13 cellular contexts compared by ENCODE assay signal in genomic region chr15:68584704-68585573, GRCh38. TPM values are rescaled to one million over a fixed set of nuclear protein-coding genes. Genes with fewer than 3 reads are reported as not detected.
A peak's percentile ranks its signal among the peaks of the same experiment; 100 is the strongest.
DNase-seq lines count a peak whose midpoint lies in the region; ATAC-seq and FAIRE-seq lines count a peak whose summit lies in the region.
"Had no signal": no experiment of that assay in that cellular context is flagged by ENCODE, and none has a peak within 500 bp of the region (broad histone marks: within the 10 kb centered on the region; RNA-seq: fewer than 3 reads in every experiment).

No MANE protein-coding gene starts in this region.

- H3K27ac ChIP-seq in angular gyrus (ENCODE audit: low read depth, low read length) (peak overlapping the region; percentile 90), small intestine (ENCODE audit: low read depth in 1 of 2, low read length in 1 of 2) (no peak overlapping the region)
- H3K27ac ChIP-seq: cardiac muscle cell, right lobe of liver had no signal

- H3K36me3 ChIP-seq in small intestine (ENCODE audit: control insufficient read depth in 2 of 2, insufficient read depth in 2 of 2, low read length in 2 of 2), result no peaks in the 10 kb centered on the region
- H3K36me3 ChIP-seq: cardiac muscle cell, right lobe of liver, upper lobe of left lung had no signal

- H3K4me3 ChIP-seq in small intestine (ENCODE audit: low read depth in 1 of 2, low read length in 2 of 2), result no peak overlapping the region
- H3K4me3 ChIP-seq: cardiac muscle cell, right lobe of liver, upper lobe of left lung had no signal

- FAIRE-seq in small intestine (lab: Jason Lieb, UNC), result no peak

- DNase-seq in Right ventricle myocardium superior (no peak), left cardiac atrium (no peak), medulla oblongata (ENCODE audit: extremely low spot score) (peak; percentile 53), small intestine (no peak), NCI-H2196 (lab: John Stamatoyannopoulos, UW; ENCODE audit: unreplicated experiment) (no peak), cerebellar nuclear complex (lab: John Stamatoyannopoulos, UW) (no peak)
- no peak for DNase-seq in activated naive CD4-positive, alpha-beta T cell (lab: John Stamatoyannopoulos, UW)
- DNase-seq: activated CD4-positive, alpha-beta T cell treated with anti-CD3 and anti-CD28 coated beads, Interleukin-2, amount 10 ng/mL, durations not matched to agents 7 days and 5 days had no signal

- WGBS in small intestine, 3 donors, result 52 to 73% (median 66%) methylated on average over 13 of the region's 13 CpGs

- intact Hi-C loops in Right ventricle myocardium superior (cut with DNase I) (no loop called here), left cardiac atrium (cut with DNase I) (no loop called here)

- no peaks in the 10 kb centered on the region for H3K27me3 ChIP-seq in small intestine (ENCODE audit: control insufficient read depth in 2 of 2, insufficient read depth in 2 of 2, low read length in 2 of 2)
- H3K27me3 ChIP-seq: cardiac muscle cell, right lobe of liver, upper lobe of left lung had no signal

- no peaks in the 10 kb centered on the region for H3K9me3 ChIP-seq in small intestine (ENCODE audit: control insufficient read depth, low read depth)
- H3K9me3 ChIP-seq: right lobe of liver, upper lobe of left lung had no signal

- ATAC-seq in Right ventricle myocardium superior (ENCODE audit: poor library complexity) (peak; percentile 23), left cardiac atrium (no peak)
- ATAC-seq: activated T-helper 17 cell treated with anti-CD3 and anti-CD28 coated beads, Interleukin-2, amount 50 U/mL, for 72 hours; right lobe of liver had no signal

- no peaks in the 10 kb centered on the region for H3K4me1 ChIP-seq in small intestine (ENCODE audit: control insufficient read depth in 2 of 2, insufficient read depth in 1 of 2, low read depth in 1 of 2, low read length in 1 of 2)

RNA-seq across cellular contexts. Expression of gene CORO2B, which starts 6.1 kb away (rescaled TPM):
- total RNA-seq in Right ventricle myocardium superior, result 6.6 TPM
- total RNA-seq in left cardiac atrium, result 1 to 10 TPM; 8.5 to 8.9 TPM
- polyA plus RNA-seq in small intestine, result 1 to 10 TPM; 1.3 to 3.0 (median 1.4) TPM
- total RNA-seq: activated CD4-positive, alpha-beta T cell treated with anti-CD3 and anti-CD28 coated beads, Interleukin-2, amount 10 ng/mL, durations not matched to agents 7 days and 5 days had no signal
